Comparison of ENCODE assay signal across 27 cellular contexts in the genomic region with DNA sequence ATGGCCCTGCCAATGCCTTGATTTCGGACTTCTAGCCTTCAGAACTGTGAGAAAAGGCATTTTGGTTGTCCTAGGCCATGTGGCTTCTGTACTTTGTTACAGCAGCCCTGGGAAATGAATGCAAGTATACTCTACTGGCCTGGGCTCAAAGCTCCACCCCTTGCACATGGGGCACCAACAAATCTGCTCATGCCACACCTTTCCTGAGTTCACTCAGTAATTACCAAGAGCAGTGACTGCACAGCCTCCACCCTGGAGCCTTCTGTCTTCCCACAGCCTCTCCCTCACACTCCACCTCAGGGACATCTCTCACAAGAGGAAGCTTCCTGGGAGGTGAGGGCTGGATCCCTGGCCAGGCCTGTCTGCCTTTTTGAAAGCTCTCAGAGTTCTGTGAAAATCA.
"Had no signal": no experiment of that assay in that cellular context is flagged by ENCODE, and none has a peak within 500 bp of the region (broad histone marks: within the 10 kb centered on the region; RNA-seq: fewer than 3 reads in every experiment).

No MANE protein-coding gene starts in this region.

- H3K27me3 Mint-ChIP-seq: activated naive CD8-positive, alpha-beta T cell treated with anti-CD3 and anti-CD28 coated beads, Interleukin-2, amount 50 U/mL, for 24 hours; progenitor cell of endocrine pancreas had no signal

- H3K27ac Mint-ChIP-seq: activated CD8-positive, alpha-beta T cell treated with anti-CD3 and anti-CD28 coated beads, Interleukin-2, amount 10 ng/mL, durations not matched to agents 7 days and 5 days; activated naive CD8-positive, alpha-beta T cell treated with anti-CD3 and anti-CD28 coated beads, Interleukin-2, amount 50 U/mL, for 24 hours; activated T-helper 1 cell treated with anti-CD3 and anti-CD28 coated beads, Interleukin-12 subunit alpha, Interleukin-12 subunit beta, Interleukin-2, Interleukin-4 antibody, amounts not matched to agents 30 ng/mL and 10 ng/mL and 1 ng/mL, durations not matched to agents 14 hours and 24 hours and 36 hours; mesothelial cell of epicardium; natural killer cell; progenitor cell of endocrine pancreas; T-cell; T-helper 2 cell treated with Interferon-gamma antibody and Interleukin-4, amounts not matched to agents 5 μg/mL and 100 μg/mL, for 36 hours had no signal

- H3K4me3 Mint-ChIP-seq: activated CD8-positive, alpha-beta T cell treated with anti-CD3 and anti-CD28 coated beads, Interleukin-2, amount 10 ng/mL, durations not matched to agents 7 days and 5 days; activated naive CD8-positive, alpha-beta T cell treated with anti-CD3 and anti-CD28 coated beads, Interleukin-2, amount 50 U/mL, for 24 hours; activated T-helper 1 cell treated with anti-CD3 and anti-CD28 coated beads, Interleukin-12 subunit alpha, Interleukin-12 subunit beta, Interleukin-2, Interleukin-4 antibody, amounts not matched to agents 30 ng/mL and 10 ng/mL and 1 ng/mL, durations not matched to agents 14 hours and 24 hours and 36 hours; mesothelial cell of epicardium; natural killer cell; T-cell; T-helper 2 cell treated with Interferon-gamma antibody and Interleukin-4, amounts not matched to agents 5 μg/mL and 100 μg/mL, for 36 hours had no signal

- H3K4me3 ChIP-seq: esophagus squamous epithelium, gastroesophageal sphincter, stomach, suprapubic skin, tibial nerve had no signal

- H3K4me1 Mint-ChIP-seq: activated naive CD8-positive, alpha-beta T cell treated with anti-CD3 and anti-CD28 coated beads, Interleukin-2, amount 50 U/mL, for 24 hours; natural killer cell; T-cell had no signal

- FAIRE-seq: islet of Langerhans, urothelium cell line had no signal

- H3K27ac ChIP-seq: esophagus squamous epithelium, gastroesophageal sphincter, suprapubic skin, tibial nerve, WERI-Rb-1 had no signal

- H3K36me3 Mint-ChIP-seq: mesothelial cell of epicardium, natural killer cell, T-cell had no signal

- DNase-seq: activated CD4-positive, alpha-beta T cell treated with anti-CD3 and anti-CD28 coated beads, Interleukin-2, amount 50 U/mL, for 1 hour; activated CD4-positive, CD25-positive, alpha-beta regulatory T cell treated with anti-CD3 and anti-CD28 coated beads, Interleukin-2, amount 50 U/mL, for 72 hours; activated CD8-positive, alpha-beta T cell treated with anti-CD3 and anti-CD28 coated beads, Interleukin-2, amount 10 ng/mL, durations not matched to agents 7 days and 5 days; activated gamma-delta T cell; activated naive CD4-positive, alpha-beta T cell treated with anti-CD3 and anti-CD28 coated beads, Interleukin-2, amount 50 U/mL, for 16 hours; activated naive CD8-positive, alpha-beta T cell treated with anti-CD3 and anti-CD28 coated beads, Interleukin-2, amount 50 U/mL, for 24 hours; caudate nucleus; dermis blood vessel endothelial cell; effector CD8-positive, alpha-beta T cell; esophagus squamous epithelium; head of caudate nucleus; natural killer cell; retina; stimulated activated CD4-positive, alpha-beta T cell treated with anti-CD3 and anti-CD28 coated beads, Interleukin-12 subunit alpha, Interleukin-12 subunit beta, amount 100 ng/mL, for 4 hours; stimulated activated CD4-positive, alpha-beta T cell treated with anti-CD3 and anti-CD28 coated beads, Interleukin-4, amount 100 ng/mL, for 4 hours; stomach; T-cell; WERI-Rb-1 had no signal

- H3K36me3 ChIP-seq: esophagus squamous epithelium, gastroesophageal sphincter, stomach, suprapubic skin, tibial nerve, WERI-Rb-1 had no signal

- H3K9me3 ChIP-seq: esophagus squamous epithelium, gastroesophageal sphincter, stomach, suprapubic skin, tibial nerve had no signal

- H3K9me3 Mint-ChIP-seq: activated naive CD8-positive, alpha-beta T cell treated with anti-CD3 and anti-CD28 coated beads, Interleukin-2, amount 50 U/mL, for 24 hours; activated T-helper 1 cell treated with anti-CD3 and anti-CD28 coated beads, Interleukin-12 subunit alpha, Interleukin-12 subunit beta, Interleukin-2, Interleukin-4 antibody, amounts not matched to agents 30 ng/mL and 10 ng/mL and 1 ng/mL, durations not matched to agents 14 hours and 24 hours and 36 hours; mesothelial cell of epicardium; natural killer cell; T-cell; T-helper 2 cell treated with Interferon-gamma antibody and Interleukin-4, amounts not matched to agents 5 μg/mL and 100 μg/mL, for 36 hours had no signal

- H3K27me3 ChIP-seq: esophagus squamous epithelium, gastroesophageal sphincter, stomach, suprapubic skin, tibial nerve had no signal

- ATAC-seq: activated CD8-positive, alpha-beta T cell treated with anti-CD3 and anti-CD28 coated beads, Interleukin-2, amount 10 ng/mL, durations not matched to agents 7 days and 5 days; activated naive CD8-positive, alpha-beta T cell treated with anti-CD3 and anti-CD28 coated beads, Interleukin-2, amount 50 U/mL, for 24 hours; gastroesophageal sphincter; natural killer cell had no signal
